Comparison of ENCODE assay signal across 16 cellular contexts in genomic region chr6:167748046-167748445, GRCh38.
"Had no signal": no experiment of that assay in that cellular context is flagged by ENCODE, and none has a peak within 500 bp of the region (broad histone marks: within the 10 kb centered on the region; RNA-seq: fewer than 3 reads in every experiment).

No MANE protein-coding gene starts in this region.

- H3K27ac Mint-ChIP-seq: activated CD8-positive, alpha-beta memory T cell treated with anti-CD3 and anti-CD28 coated beads, Interleukin-2, amount 10 ng/mL, durations not matched to agents 7 days and 5 days; activated T-cell treated with anti-CD3 and anti-CD28 coated beads, Interleukin-2, amount 50 U/mL, for 24 hours; memory B cell; natural killer cell treated with Interleukin-12 subunit alpha and Interleukin-12 subunit beta and Interleukin-15 and Interleukin-18, amount 100 ng/mL, for 72 hours had no signal

- H3K9me3 ChIP-seq: gastrocnemius medialis, psoas muscle, right lobe of liver had no signal

- H3K27me3 Mint-ChIP-seq: activated CD8-positive, alpha-beta memory T cell treated with anti-CD3 and anti-CD28 coated beads, Interleukin-2, amount 10 ng/mL, durations not matched to agents 7 days and 5 days had no signal

- H3K4me3 ChIP-seq: cardiac muscle cell, dorsolateral prefrontal cortex, gastrocnemius medialis, psoas muscle, right lobe of liver, SK-N-MC had no signal

- H3K4me1 Mint-ChIP-seq: activated CD8-positive, alpha-beta memory T cell treated with anti-CD3 and anti-CD28 coated beads, Interleukin-2, amount 10 ng/mL, durations not matched to agents 7 days and 5 days; memory B cell had no signal

- H3K27me3 ChIP-seq: cardiac muscle cell, right lobe of liver had no signal

- DNase-seq: activated CD4-positive, alpha-beta T cell treated with anti-CD3 and anti-CD28 coated beads for 1 hour; activated CD4-positive, alpha-beta T cell treated with anti-CD3 and anti-CD28 coated beads, Interleukin-2, amount 50 U/mL, for 4 hours; activated CD8-positive, alpha-beta memory T cell treated with anti-CD3 and anti-CD28 coated beads, Interleukin-2, amount 10 ng/mL, durations not matched to agents 7 days and 5 days; activated naive CD4-positive, alpha-beta T cell treated with anti-CD3 and anti-CD28 coated beads, Interleukin-2, amount 50 U/mL, for 16 hours; activated T-cell treated with anti-CD3 and anti-CD28 coated beads, Interleukin-2, amount 50 U/mL, for 24 hours; dorsolateral prefrontal cortex; erythroblast; gastrocnemius medialis; left ventricle myocardium superior; psoas muscle; stimulated activated CD4-positive, alpha-beta T cell treated with anti-CD3 and anti-CD28 coated beads, Interleukin-1b, Interleukin-23, amount 100 ng/mL, for 48 hours had no signal

- H3K4me3 Mint-ChIP-seq: activated CD8-positive, alpha-beta memory T cell treated with anti-CD3 and anti-CD28 coated beads, Interleukin-2, amount 10 ng/mL, durations not matched to agents 7 days and 5 days; activated T-cell treated with anti-CD3 and anti-CD28 coated beads, Interleukin-2, amount 50 U/mL, for 24 hours; memory B cell; natural killer cell treated with Interleukin-12 subunit alpha and Interleukin-12 subunit beta and Interleukin-15 and Interleukin-18, amount 100 ng/mL, for 72 hours had no signal

- ATAC-seq: activated CD8-positive, alpha-beta memory T cell treated with anti-CD3 and anti-CD28 coated beads, Interleukin-2, amount 10 ng/mL, durations not matched to agents 7 days and 5 days; gastrocnemius medialis; left ventricle myocardium superior; psoas muscle; right lobe of liver had no signal

- H3K36me3 Mint-ChIP-seq: activated CD8-positive, alpha-beta memory T cell treated with anti-CD3 and anti-CD28 coated beads, Interleukin-2, amount 10 ng/mL, durations not matched to agents 7 days and 5 days; memory B cell; natural killer cell treated with Interleukin-12 subunit alpha and Interleukin-12 subunit beta and Interleukin-15 and Interleukin-18, amount 100 ng/mL, for 72 hours had no signal

- H3K36me3 ChIP-seq: cardiac muscle cell, gastrocnemius medialis, right lobe of liver had no signal

- H3K9me3 Mint-ChIP-seq: activated T-cell treated with anti-CD3 and anti-CD28 coated beads, Interleukin-2, amount 50 U/mL, for 24 hours; memory B cell; natural killer cell treated with Interleukin-12 subunit alpha and Interleukin-12 subunit beta and Interleukin-15 and Interleukin-18, amount 100 ng/mL, for 72 hours had no signal

- H3K4me1 ChIP-seq: psoas muscle had no signal

- H3K27ac ChIP-seq: cardiac muscle cell, dorsolateral prefrontal cortex, gastrocnemius medialis, psoas muscle, right lobe of liver, SK-N-MC had no signal
